ENCODE assay signal across 1 cellular context in the genomic region with DNA sequence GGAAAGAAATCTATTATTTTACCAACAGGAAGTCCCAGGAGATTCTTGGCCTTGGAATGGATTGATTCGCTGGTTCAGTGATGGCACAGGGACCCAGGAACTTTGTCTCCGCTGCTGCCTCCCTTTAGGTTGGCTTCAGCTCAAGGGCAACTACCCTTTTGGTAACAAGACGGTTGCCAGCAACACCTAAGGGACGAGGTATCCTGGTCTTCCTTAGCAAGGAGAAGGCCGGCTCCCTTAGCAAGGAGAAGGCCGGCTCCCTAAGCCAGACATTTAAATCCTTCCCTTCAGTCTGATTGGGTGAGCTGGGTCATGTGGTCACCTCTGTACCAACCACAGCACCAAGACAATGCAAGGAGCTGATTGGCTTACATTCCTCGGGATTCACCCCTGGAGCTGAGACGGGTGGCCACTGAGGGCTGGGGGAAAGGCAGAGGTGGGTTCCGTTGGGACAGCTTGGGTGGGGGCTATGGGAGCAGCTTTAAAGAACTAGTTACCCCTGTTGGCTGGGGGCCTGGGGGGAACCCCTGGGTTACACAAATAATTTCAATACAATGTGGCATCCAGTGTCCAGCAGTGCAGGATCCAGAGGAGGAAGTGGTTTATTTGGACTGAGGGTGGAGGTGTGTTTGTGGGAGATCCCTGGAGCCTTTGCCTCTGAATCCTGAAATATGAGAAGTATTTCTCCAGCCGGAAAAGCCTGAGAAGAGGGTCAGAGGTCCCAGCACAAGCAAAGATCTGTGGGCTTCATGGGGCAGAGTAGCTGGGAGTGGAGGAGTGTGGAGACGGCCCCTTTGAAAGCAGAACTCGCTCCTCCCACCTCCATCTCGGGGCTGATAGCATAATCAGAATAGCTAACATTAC.
A peak's percentile ranks its signal among the peaks of the same experiment; 100 is the strongest.
TF ChIP-seq lines count a peak whose summit lies in the region.

No MANE protein-coding gene starts in this region.

TF ChIP-seq in GM12878, 131 proteins besides CTCF, POLR2A, EP300 and RAD21:
- TF ChIP-seq, protein P1, sequence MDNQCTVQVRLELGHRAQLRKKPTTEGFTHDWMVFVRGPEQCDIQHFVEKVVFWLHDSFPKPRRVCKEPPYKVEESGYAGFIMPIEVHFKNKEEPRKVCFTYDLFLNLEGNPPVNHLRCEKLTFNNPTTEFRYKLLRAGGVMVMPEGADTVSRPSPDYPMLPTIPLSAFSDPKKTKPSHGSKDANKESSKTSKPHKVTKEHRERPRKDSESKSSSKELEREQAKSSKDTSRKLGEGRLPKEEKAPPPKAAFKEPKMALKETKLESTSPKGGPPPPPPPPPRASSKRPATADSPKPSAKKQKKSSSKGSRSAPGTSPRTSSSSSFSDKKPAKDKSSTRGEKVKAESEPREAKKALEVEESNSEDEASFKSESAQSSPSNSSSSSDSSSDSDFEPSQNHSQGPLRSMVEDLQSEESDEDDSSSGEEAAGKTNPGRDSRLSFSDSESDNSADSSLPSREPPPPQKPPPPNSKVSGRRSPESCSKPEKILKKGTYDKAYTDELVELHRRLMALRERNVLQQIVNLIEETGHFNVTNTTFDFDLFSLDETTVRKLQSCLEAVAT (IDR thresholded peaks at IDR 0.05) = no peak
- TF ChIP-seq, protein P2, sequence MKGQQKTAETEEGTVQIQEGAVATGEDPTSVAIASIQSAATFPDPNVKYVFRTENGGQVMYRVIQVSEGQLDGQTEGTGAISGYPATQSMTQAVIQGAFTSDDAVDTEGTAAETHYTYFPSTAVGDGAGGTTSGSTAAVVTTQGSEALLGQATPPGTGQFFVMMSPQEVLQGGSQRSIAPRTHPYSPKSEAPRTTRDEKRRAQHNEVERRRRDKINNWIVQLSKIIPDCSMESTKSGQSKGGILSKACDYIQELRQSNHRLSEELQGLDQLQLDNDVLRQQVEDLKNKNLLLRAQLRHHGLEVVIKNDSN (IDR thresholded peaks at IDR 0.05; ENCODE audit: borderline replicate concordance, extremely low read length, insufficient read depth, low read depth, low read length) = peak; percentile 37
- no peak for TF ChIP-seq SREBF1 (IDR thresholded peaks at IDR 0.05; ENCODE audit: low read length)
